In genomic region chr5:81851481-81852178, GRCh38 we compare ENCODE assay signal across 1 cellular context.
TF ChIP-seq lines count a peak whose summit lies in the region.

No MANE protein-coding gene starts in this region.

TF ChIP-seq in K562, 482 proteins besides CTCF, POLR2A, EP300 and RAD21 (continued from another document and continues in another):
- TF ChIP-seq ELK3 (CRISPR knock-in tag; IDR thresholded peaks at IDR 0.05) (no peak), NFATC3 (IDR thresholded peaks at IDR 0.05) (no peak), STAT5A (IDR thresholded peaks at IDR 0.05; ENCODE audit: borderline replicate concordance, low read length) (peak; percentile 47; the same call in 1 of the 2 replicates), SMAD3 (CRISPR knock-in tag; conservative IDR thresholded peaks at IDR 0.05) (peak; percentile 81), ZNF224 (CRISPR knock-in tag; IDR thresholded peaks at IDR 0.05) (no peak), ZNF518B (CRISPR knock-in tag; IDR thresholded peaks at IDR 0.05) (no peak), NFYB (IDR thresholded peaks at IDR 0.05; ENCODE audit: extremely low read depth, insufficient read length) (no peak), POLR2AphosphoS5 (IDR thresholded peaks at IDR 0.05; ENCODE audit: control insufficient read depth, insufficient read depth, low read depth, low read length) (peak; percentile 80; the same call in 1 of the 2 replicates), YBX1 (IDR thresholded peaks at IDR 0.05) (no peak), FOXJ3 (CRISPR knock-in tag; IDR thresholded peaks at IDR 0.05) (no peak), CEBPB (tag; IDR thresholded peaks at IDR 0.05) (no peak), ZNF764 (CRISPR knock-in tag; IDR thresholded peaks at IDR 0.05; ENCODE audit: low read depth) (no peak), RUNX1 (IDR thresholded peaks at IDR 0.05; ENCODE audit: low read depth) (no peak), HNRNPK (IDR thresholded peaks at IDR 0.05; ENCODE audit: low read depth, low read length, poor library complexity, severe bottlenecking) (no peak), STAG1 (CRISPR knock-in tag; IDR thresholded peaks at IDR 0.05; ENCODE audit: borderline replicate concordance) (no peak), ILF3 (IDR thresholded peaks at IDR 0.05; ENCODE audit: borderline replicate concordance) (no peak), ZC3H4 (CRISPR knock-in tag; IDR thresholded peaks at IDR 0.05; ENCODE audit: borderline replicate concordance) (no peak), SAFB (IDR thresholded peaks at IDR 0.05; ENCODE audit: borderline replicate concordance, low read depth, low read length) (no peak), PTRF (tag; IDR thresholded peaks at IDR 0.05) (no peak), CTBP1 (IDR thresholded peaks at IDR 0.05; ENCODE audit: borderline replicate concordance) (peak; percentile 82), HNRNPL (IDR thresholded peaks at IDR 0.05; ENCODE audit: low read depth, low read length) (no peak), NCOA2 (IDR thresholded peaks at IDR 0.05; ENCODE audit: partially characterized antibody in 2 of 2) (no peak), ZNF274 (IDR thresholded peaks at IDR 0.05; ENCODE audit: borderline replicate concordance, low read depth, low read length) (no peak), SAP30 (IDR thresholded peaks at IDR 0.05; ENCODE audit: borderline replicate concordance, insufficient read depth, low read depth, low read length, poor library complexity, severe bottlenecking) (no peak), ETV5 (CRISPR knock-in tag; IDR thresholded peaks at IDR 0.05; ENCODE audit: low read depth) (peak; percentile 83), CUX1 (CRISPR knock-in tag; IDR thresholded peaks at IDR 0.05) (peak; percentile 57; the same call in 1 of the 2 replicates), SETDB1 (IDR thresholded peaks at IDR 0.05; ENCODE audit: low read length) (no peak), RNF2 (IDR thresholded peaks at IDR 0.05) (peak; percentile 95), DEAF1 (CRISPR knock-in tag; IDR thresholded peaks at IDR 0.05) (peak; percentile 61), ZNF785 (CRISPR knock-in tag; IDR thresholded peaks at IDR 0.05) (no peak), ZKSCAN1 (IDR thresholded peaks at IDR 0.05; ENCODE audit: low read depth, low read length) (peak; percentile 42; the same call in 1 of the 2 replicates), ZNF184 (CRISPR knock-in tag; IDR thresholded peaks at IDR 0.05) (no peak), NR2C2 (CRISPR knock-in tag; IDR thresholded peaks at IDR 0.05) (no peak), NR2C2 (tag; IDR thresholded peaks at IDR 0.05) (peak; percentile 85), POLR3G (IDR thresholded peaks at IDR 0.05; ENCODE audit: extremely low read depth, insufficient read length, insufficient replicate concordance) (no peak), RCOR1 (IDR thresholded peaks at IDR 0.05; ENCODE audit: borderline replicate concordance in 1 of 2, low read depth in 2 of 2, low read length in 2 of 2) (peak in 1 of 2 experiments; percentile 87; a peak in 2 of 4 replicates), PREB (CRISPR knock-in tag; IDR thresholded peaks at IDR 0.05) (no peak), ZNF740 (CRISPR knock-in tag; IDR thresholded peaks at IDR 0.05) (peak; percentile 91), ZNF740 (tag; IDR thresholded peaks at IDR 0.05) (peak in 1 of 2 experiments; percentile 87; a peak in 1 of 4 replicates), ZNF639 (CRISPR knock-in tag; conservative IDR thresholded peaks at IDR 0.05 in 1 of 2, IDR thresholded peaks at IDR 0.05 in 1 of 2) (peak in 1 of 2 experiments; percentile 72; a peak in 2 of 4 replicates), ZNF121 (CRISPR knock-in tag; conservative IDR thresholded peaks at IDR 0.05) (no peak), PHF20 (IDR thresholded peaks at IDR 0.05; ENCODE audit: partially characterized antibody) (peak; percentile 63), ZBTB7A (IDR thresholded peaks at IDR 0.05; ENCODE audit: borderline replicate concordance, control insufficient read depth, low read depth, low read length) (no peak), ARID4B (CRISPR knock-in tag; IDR thresholded peaks at IDR 0.05) (peak; percentile 42; the same call in 1 of the 2 replicates), ELF2 (CRISPR knock-in tag; IDR thresholded peaks at IDR 0.05) (peak; percentile 94), RB1 (IDR thresholded peaks at IDR 0.05; ENCODE audit: low read depth) (peak; percentile 94), JUN (IDR thresholded peaks at IDR 0.05; ENCODE audit: borderline replicate concordance, low read depth, low read length) (no peak), JUN (CRISPR knock-in tag; IDR thresholded peaks at IDR 0.05; ENCODE audit: borderline replicate concordance) (no peak)
